ENCODE assay signal across 8 cellular contexts in genomic region chr10:101588879-101589278, GRCh38. TPM values are rescaled to one million over a fixed set of nuclear protein-coding genes. Genes with fewer than 3 reads are reported as not detected.
DNase-seq lines count a peak whose midpoint lies in the region; ATAC-seq and TF ChIP-seq lines count a peak whose summit lies in the region.

No MANE protein-coding gene starts in this region.

- peaks cover 18% of the 10 kb centered on the region for H3K4me1 Mint-ChIP-seq in activated CD4-positive, alpha-beta T cell treated with anti-CD3 and anti-CD28 coated beads, Interleukin-2, amount 10 ng/mL, durations not matched to agents 24 days and 14 days

- peaks cover 11% of the 10 kb centered on the region for H3K27me3 ChIP-seq in thymus (ENCODE audit: control insufficient read depth, insufficient read depth)

- H3K27ac ChIP-seq in thymus (ENCODE audit: low read depth) = no peak overlapping the region

- H3K27ac Mint-ChIP-seq in activated CD4-positive, alpha-beta T cell treated with anti-CD3 and anti-CD28 coated beads, Interleukin-2, amount 10 ng/mL, durations not matched to agents 24 days and 14 days = no peak overlapping the region

- no peak for ATAC-seq in GM18520 (IDR thresholded peaks at IDR 0.05; ENCODE audit: unreplicated experiment)

- H3K36me3 ChIP-seq in thymus (ENCODE audit: control insufficient read depth, insufficient read depth) = no peaks in the 10 kb centered on the region

- TF ChIP-seq CTCF in WI38 (IDR thresholded peaks at IDR 0.05; ENCODE audit: low read depth, low read length) = no peak

- H3K4me3 ChIP-seq in WI38 (ENCODE audit: low read depth, low read length) = peak overlapping the region; percentile 93
- H3K4me3 ChIP-seq in iPS-18c (ENCODE audit: insufficient read depth, low read depth, low read length) = peak overlapping the region; percentile 97
- peak overlapping the region; percentile 50 for H3K4me3 ChIP-seq in thymus (ENCODE audit: low read length)

- H3K9me3 ChIP-seq in iPS-18c (ENCODE audit: control insufficient read depth, insufficient read depth, low read length) = no peaks in the 10 kb centered on the region
- peaks cover 11% of the 10 kb centered on the region for H3K9me3 ChIP-seq in thymus (ENCODE audit: control insufficient read depth)

- intact Hi-C loops in activated CD4-positive, alpha-beta T cell treated with anti-CD3 and anti-CD28 coated beads, Interleukin-2, amount 10 ng/mL, durations not matched to agents 24 days and 14 days (cut with micrococcal nuclease) = loop anchor here (1.0 to 5.0 kb wide), 3 partner anchors 103 to 236 kb away; partner anchors contain the start of gene NPM3

- peak overlapping the region; percentile 95 for H3K4me3 Mint-ChIP-seq in activated CD4-positive, alpha-beta T cell treated with anti-CD3 and anti-CD28 coated beads, Interleukin-2, amount 10 ng/mL, durations not matched to agents 24 days and 14 days

- H3K36me3 Mint-ChIP-seq in activated CD4-positive, alpha-beta T cell treated with anti-CD3 and anti-CD28 coated beads, Interleukin-2, amount 10 ng/mL, durations not matched to agents 24 days and 14 days (ENCODE audit: low read depth) = peaks cover 7% of the 10 kb centered on the region

- no peaks in the 10 kb centered on the region for H3K9me3 Mint-ChIP-seq in activated CD4-positive, alpha-beta T cell treated with anti-CD3 and anti-CD28 coated beads, Interleukin-2, amount 10 ng/mL, durations not matched to agents 24 days and 14 days

- 94% methylated on average over 5 of the region's 5 CpGs for WGBS in thymus

- no peak for DNase-seq in activated CD4-positive, alpha-beta T cell treated with anti-CD3 and anti-CD28 coated beads, Interleukin-2, amount 10 ng/mL, durations not matched to agents 24 days and 14 days
- DNase-seq in activated CD4-positive, alpha-beta T cell treated with anti-CD3 and anti-CD28 coated beads for 4 hours = no peak
- DNase-seq in amniotic stem cell (lab: John Stamatoyannopoulos, UW) = no peak
- DNase-seq in NCI-H146 (lab: John Stamatoyannopoulos, UW) = no peak

- no peaks in the 10 kb centered on the region for H3K27me3 Mint-ChIP-seq in activated CD4-positive, alpha-beta T cell treated with anti-CD3 and anti-CD28 coated beads, Interleukin-2, amount 10 ng/mL, durations not matched to agents 24 days and 14 days

- H3K4me1 ChIP-seq in thymus (ENCODE audit: control insufficient read depth, insufficient read depth, low read length) = no peaks in the 10 kb centered on the region

RNA-seq across cellular contexts. Expression of gene DPCD, which starts 0.8 kb away (rescaled TPM):
- total RNA-seq in activated CD4-positive, alpha-beta T cell treated with anti-CD3 and anti-CD28 coated beads, Interleukin-2, amount 10 ng/mL, durations not matched to agents 24 days and 14 days = 5.4 and 6.4 TPM in 2 replicates
- polyA plus RNA-seq in thymus = 10.4 TPM

RNA-seq across cellular contexts. Expression of gene POLL, which starts 0.8 kb away (rescaled TPM):
- 32.2 and 33.8 TPM in 2 replicates for total RNA-seq in activated CD4-positive, alpha-beta T cell treated with anti-CD3 and anti-CD28 coated beads, Interleukin-2, amount 10 ng/mL, durations not matched to agents 24 days and 14 days
- 26.9 TPM for polyA plus RNA-seq in thymus
